Comparison of ENCODE assay signal across 26 cellular contexts in genomic region chr6:120874422-120874821, GRCh38.
"Had no signal": no experiment of that assay in that cellular context is flagged by ENCODE, and none has a peak within 500 bp of the region (broad histone marks: within the 10 kb centered on the region; RNA-seq: fewer than 3 reads in every experiment).

No MANE protein-coding gene starts in this region.

- ATAC-seq: effector memory CD8-positive, alpha-beta T cell; left ventricle myocardium superior; naive thymus-derived CD4-positive, alpha-beta T cell; psoas muscle; stimulated activated naive B cell treated with anti-CD40 and anti-IgM and Interleukin-4, amounts not matched to agents 10 μg/mL and 1 μg/mL and 100 μg/mL, for 72 hours; stimulated activated naive CD8-positive, alpha-beta T cell treated with anti-CD3 and anti-CD28 coated beads, Interleukin-15, amount 100 ng/mL, for 72 hours had no signal

- H3K36me3 Mint-ChIP-seq: immature natural killer cell; mesothelial cell of epicardium; naive thymus-derived CD4-positive, alpha-beta T cell; neural progenitor cell; stimulated activated naive B cell treated with anti-CD40 and anti-IgM and Interleukin-4, amounts not matched to agents 10 μg/mL and 1 μg/mL and 100 μg/mL, for 72 hours had no signal

- H3K9me3 ChIP-seq: psoas muscle, sigmoid colon, suprapubic skin, transverse colon had no signal

- H3K27ac ChIP-seq: esophagus squamous epithelium, heart right ventricle, neural progenitor cell, psoas muscle, sigmoid colon, suprapubic skin, transverse colon had no signal

- H3K27me3 ChIP-seq: esophagus squamous epithelium, heart right ventricle, neural progenitor cell, sigmoid colon, suprapubic skin, transverse colon had no signal

- H3K4me1 Mint-ChIP-seq: immature natural killer cell; mesothelial cell of epicardium; naive thymus-derived CD4-positive, alpha-beta T cell; nephron; stimulated activated naive CD8-positive, alpha-beta T cell treated with anti-CD3 and anti-CD28 coated beads, Interleukin-15, amount 100 ng/mL, for 72 hours had no signal

- H3K4me3 Mint-ChIP-seq: effector memory CD8-positive, alpha-beta T cell; immature natural killer cell; memory B cell; mesothelial cell of epicardium; naive thymus-derived CD4-positive, alpha-beta T cell; nephron; neural progenitor cell; stimulated activated naive B cell treated with anti-CD40 and anti-IgM and Interleukin-4, amounts not matched to agents 10 μg/mL and 1 μg/mL and 100 μg/mL, for 72 hours; stimulated activated naive CD8-positive, alpha-beta T cell treated with anti-CD3 and anti-CD28 coated beads, Interleukin-15, amount 100 ng/mL, for 72 hours had no signal

- H3K36me3 ChIP-seq: esophagus squamous epithelium, heart right ventricle, neural progenitor cell, sigmoid colon, suprapubic skin, transverse colon had no signal

- H3K27me3 Mint-ChIP-seq: effector memory CD8-positive, alpha-beta T cell; memory B cell; naive thymus-derived CD4-positive, alpha-beta T cell; stimulated activated naive B cell treated with anti-CD40 and anti-IgM and Interleukin-4, amounts not matched to agents 10 μg/mL and 1 μg/mL and 100 μg/mL, for 72 hours; stimulated activated naive CD8-positive, alpha-beta T cell treated with anti-CD3 and anti-CD28 coated beads, Interleukin-15, amount 100 ng/mL, for 72 hours had no signal

- H3K27ac Mint-ChIP-seq: effector memory CD8-positive, alpha-beta T cell; immature natural killer cell; memory B cell; mesothelial cell of epicardium; naive thymus-derived CD4-positive, alpha-beta T cell; nephron; neural progenitor cell; stimulated activated naive B cell treated with anti-CD40 and anti-IgM and Interleukin-4, amounts not matched to agents 10 μg/mL and 1 μg/mL and 100 μg/mL, for 72 hours; stimulated activated naive CD8-positive, alpha-beta T cell treated with anti-CD3 and anti-CD28 coated beads, Interleukin-15, amount 100 ng/mL, for 72 hours had no signal

- H3K9me3 Mint-ChIP-seq: mesothelial cell of epicardium, nephron, neural progenitor cell had no signal

- H3K4me1 ChIP-seq: esophagus squamous epithelium, heart right ventricle, psoas muscle, sigmoid colon, suprapubic skin, transverse colon had no signal

- DNase-seq: cortex of kidney; effector memory CD8-positive, alpha-beta T cell; erythroblast; esophagus squamous epithelium; foreskin melanocyte; glutamatergic neuron; heart right ventricle; hypothalamus; immature natural killer cell; islet precursor cell; left ventricle myocardium superior; naive thymus-derived CD4-positive, alpha-beta T cell; nucleus accumbens; right cardiac atrium; sigmoid colon; stimulated activated CD4-positive, alpha-beta T cell treated with anti-CD3 and anti-CD28 coated beads, Interleukin-4, amount 100 ng/mL, for 4 hours; stimulated activated naive B cell treated with anti-CD40 and anti-IgM and Interleukin-4, amounts not matched to agents 10 μg/mL and 1 μg/mL and 100 μg/mL, for 72 hours; stimulated activated naive CD8-positive, alpha-beta T cell treated with anti-CD3 and anti-CD28 coated beads, Interleukin-15, amount 100 ng/mL, for 72 hours; transverse colon had no signal

- H3K4me3 ChIP-seq: esophagus squamous epithelium, heart right ventricle, lung, neural progenitor cell, psoas muscle, sigmoid colon, suprapubic skin, transverse colon had no signal
